ENCODE assay signal across 12 cellular contexts in genomic region chrX:2829469-2830246, GRCh38. TPM values are rescaled to one million over a fixed set of nuclear protein-coding genes. Genes with fewer than 3 reads are reported as not detected.
DNase-seq lines count a peak whose midpoint lies in the region; ATAC-seq, FAIRE-seq and TF ChIP-seq lines count a peak whose summit lies in the region.
"Had no signal": no experiment of that assay in that cellular context is flagged by ENCODE, and none has a peak within 500 bp of the region (broad histone marks: within the 10 kb centered on the region; RNA-seq: fewer than 3 reads in every experiment).

No MANE protein-coding gene starts in this region.

- H3K27me3 Mint-ChIP-seq in brain: no peaks in the 10 kb centered on the region
- peaks cover 46% of the 10 kb centered on the region for H3K27me3 Mint-ChIP-seq in activated T-cell treated with anti-CD3 and anti-CD28 coated beads, Interleukin-2, amount 50 U/mL, for 24 hours

- TF ChIP-seq CTCF in brain (conservative IDR thresholded peaks at IDR 0.05) (no peak), HepG2 (CRISPR knock-in tag; IDR thresholded peaks at IDR 0.05) (no peak)

- H3K27ac Mint-ChIP-seq in brain: no peak overlapping the region
- H3K27ac Mint-ChIP-seq in activated T-cell treated with anti-CD3 and anti-CD28 coated beads, Interleukin-2, amount 50 U/mL, for 24 hours: no peak overlapping the region
- H3K27ac Mint-ChIP-seq: activated naive CD8-positive, alpha-beta T cell had no signal

- peak overlapping the region; percentile 46 for H3K4me3 ChIP-seq in HAP-1
- peak overlapping the region; percentile 40 to 70 (median 68); a peak in 5 of 6 replicates for H3K4me3 ChIP-seq in HepG2 (replicated peaks in 1 of 3; ENCODE audit: insufficient read depth in 1 of 3, low read depth in 2 of 3, low read length in 3 of 3)
- peak overlapping the region; percentile 52 to 79 (median 67) for H3K4me3 ChIP-seq in subcutaneous abdominal adipose tissue (ENCODE audit: low read depth in 1 of 5, low read length in 5 of 5)

- H3K27ac ChIP-seq in HepG2 (ENCODE audit: extremely low read length, insufficient read depth, low read length) (peak overlapping the region; percentile 40), subcutaneous abdominal adipose tissue (ENCODE audit: low read depth, low read length) (peak overlapping the region; percentile 63)

- H3K4me3 Mint-ChIP-seq in brain: peak overlapping the region in 4 of 5 experiments; percentile 36 to 74 (median 71)
- no peak overlapping the region for H3K4me3 Mint-ChIP-seq in activated T-cell treated with anti-CD3 and anti-CD28 coated beads, Interleukin-2, amount 50 U/mL, for 24 hours
- H3K4me3 Mint-ChIP-seq: activated naive CD8-positive, alpha-beta T cell had no signal

- H2AFZ ChIP-seq in HepG2 (ENCODE audit: low read length): no peak overlapping the region

- no peak for TF ChIP-seq POLR2A in HepG2 (IDR thresholded peaks at IDR 0.05; ENCODE audit: insufficient read depth in 1 of 2, low read depth in 2 of 2, low read length in 2 of 2)

- intact Hi-C loops in HepG2 (cut with micrococcal nuclease; ENCODE audit: unreplicated experiment): no loop called here

- peaks cover 36% of the 10 kb centered on the region for H3K36me3 Mint-ChIP-seq in brain
- no peaks in the 10 kb centered on the region for H3K36me3 Mint-ChIP-seq in activated T-cell treated with anti-CD3 and anti-CD28 coated beads, Interleukin-2, amount 50 U/mL, for 24 hours (ENCODE audit: low read depth)
- H3K36me3 Mint-ChIP-seq: activated naive CD8-positive, alpha-beta T cell had no signal

- no peak for TF ChIP-seq RAD21 in HepG2 (CRISPR knock-in tag; IDR thresholded peaks at IDR 0.05)

- BruUV-seq in HepG2 (replicated peaks; lab: Mats Ljungman, UMichigan): no TSS peak

- WGBS in HepG2 (ENCODE audit: low lambda C conversion rate): no CpG with 5 or more reads among the region's 62 CpGs

- peaks cover 20% of the 10 kb centered on the region for H3K4me1 Mint-ChIP-seq in brain
- H3K4me1 Mint-ChIP-seq in activated T-cell treated with anti-CD3 and anti-CD28 coated beads, Interleukin-2, amount 50 U/mL, for 24 hours (ENCODE audit: low read depth): no peaks in the 10 kb centered on the region

- H4K20me1 ChIP-seq in HepG2 (ENCODE audit: insufficient read depth, low read length): no peaks in the 10 kb centered on the region

- in situ Hi-C loops in HAP-1 (cut with MboI; ENCODE audit: low sequenced_read_pairs): loop anchor here (10.0 kb wide), 2 partner anchors 185 to 1175 kb away; no protein-coding TSS in a partner anchor
- in situ Hi-C loops in HepG2 (cut with HindIII; ENCODE audit: extremely low pct_ligation_motif_present, low pct_unique_long_range_greater_than_20kb): no loop called here

- H3K27me3 ChIP-seq in HAP-1 (ENCODE audit: low read depth) (no peaks in the 10 kb centered on the region), HepG2 (ENCODE audit: control insufficient read depth in 1 of 2, insufficient read depth in 2 of 2, low read length in 2 of 2) (no peaks in the 10 kb centered on the region), subcutaneous abdominal adipose tissue (ENCODE audit: control insufficient read depth in 5 of 5, insufficient read depth in 4 of 5, low read length in 5 of 5) (peaks cover 0 to 24% (median 0%) of the 10 kb centered on the region in 5 donors)

- H3K9me3 ChIP-seq in HAP-1: no peaks in the 10 kb centered on the region
- H3K9me3 ChIP-seq in HepG2 (ENCODE audit: low read length): no peaks in the 10 kb centered on the region
- H3K9me3 ChIP-seq in subcutaneous abdominal adipose tissue (ENCODE audit: control insufficient read depth in 5 of 5, low read length in 5 of 5): no peaks in the 10 kb centered on the region

- DNase-seq in HAP-1 (ENCODE audit: low spot score in 2 of 2) (no peak), HepG2 (ENCODE audit: low spot score) (no peak), HT-29 (ENCODE audit: low spot score) (no peak), COLO668 (lab: John Stamatoyannopoulos, UW; ENCODE audit: unreplicated experiment) (no peak)
- no peak for DNase-seq in activated T-cell treated with anti-CD3 and anti-CD28 coated beads, Interleukin-2, amount 50 U/mL, for 24 hours
- DNase-seq: activated CD4-positive, alpha-beta T cell treated with anti-CD3 and anti-CD28 coated beads, Interleukin-2, amount 50 U/mL, for 4 hours; NCI-H510A treated with DMSO at 0.1 percent for 48 hours had no signal

- no peaks in the 10 kb centered on the region for H3K9me3 Mint-ChIP-seq in brain
- H3K9me3 Mint-ChIP-seq in activated T-cell treated with anti-CD3 and anti-CD28 coated beads, Interleukin-2, amount 50 U/mL, for 24 hours: no peaks in the 10 kb centered on the region

- H3K4me2 ChIP-seq in HepG2 (ENCODE audit: low read depth, low read length): peak overlapping the region; percentile 60

- H3K9ac ChIP-seq in HepG2 (ENCODE audit: insufficient read depth, low read depth, low read length): peak overlapping the region; percentile 39
- peak overlapping the region in 4 of 5 donors; percentile 30 to 77 (median 48) for H3K9ac ChIP-seq in subcutaneous abdominal adipose tissue (ENCODE audit: low read length in 5 of 5)

- H3K36me3 ChIP-seq in HAP-1 (replicated peaks): no peaks in the 10 kb centered on the region; the same call in 1 of the 2 replicates
- H3K36me3 ChIP-seq in HepG2 (replicated peaks in 1 of 2; ENCODE audit: control insufficient read depth in 1 of 2, insufficient read depth in 2 of 2, low read length in 2 of 2): no peaks in the 10 kb centered on the region; a peak in 1 of 5 replicates
- peaks cover 0 to 5% (median 0%) of the 10 kb centered on the region in 5 donors for H3K36me3 ChIP-seq in subcutaneous abdominal adipose tissue (ENCODE audit: control insufficient read depth in 5 of 5, insufficient read depth in 5 of 5, low read length in 5 of 5)

- TF ChIP-seq EP300 in HepG2 (IDR thresholded peaks at IDR 0.05; ENCODE audit: low read depth in 2 of 2, low read length in 2 of 2): no peak
- TF ChIP-seq EP300 in HepG2 (CRISPR knock-in tag; IDR thresholded peaks at IDR 0.05; ENCODE audit: borderline replicate concordance): no peak

- POLR2A ChIA-PET in HepG2 (lab: Yijun Ruan, JAX): no interaction called here

- H3K4me1 ChIP-seq in HAP-1: no peaks in the 10 kb centered on the region
- H3K4me1 ChIP-seq in HepG2 (ENCODE audit: insufficient read depth, low read length): peaks cover 32% of the 10 kb centered on the region
- H3K4me1 ChIP-seq in subcutaneous abdominal adipose tissue (ENCODE audit: control insufficient read depth in 5 of 5, insufficient read depth in 5 of 5, low read length in 5 of 5): peaks cover 0 to 67% (median 48%) of the 10 kb centered on the region in 5 donors

- H3K79me2 ChIP-seq in HepG2 (ENCODE audit: insufficient read depth, low read length): no peaks in the 10 kb centered on the region

- no peak for FAIRE-seq in HepG2 (lab: Jason Lieb, UNC)
- FAIRE-seq: endometrium had no signal

- peak; percentile 8; the same call in 2 of the 3 replicates for ATAC-seq in HepG2
- no peak for ATAC-seq in GM19324 (IDR thresholded peaks at IDR 0.05; ENCODE audit: low FRiP score, unreplicated experiment)

- CTCF ChIA-PET in HepG2 (lab: Yijun Ruan, JAX; ENCODE audit: low intra/inter-chr PET ratio, low total read pairs): no interaction called here

TF ChIP-seq in HepG2, 621 proteins besides CTCF, POLR2A, EP300 and RAD21 (continues in another document):
- TF ChIP-seq ZNF883 (CRISPR knock-in tag; IDR thresholded peaks at IDR 0.05; ENCODE audit: not compliant biosample characterization) (no peak), RBFOX2 (IDR thresholded peaks at IDR 0.05; ENCODE audit: low read depth, low read length) (0 out of 2 replicates have a peak, but pooled peaks have one; percentile 16), THAP11 (CRISPR knock-in tag; IDR thresholded peaks at IDR 0.05) (no peak), ZNF781 (CRISPR knock-in tag; IDR thresholded peaks at IDR 0.05; ENCODE audit: borderline replicate concordance, not compliant biosample characterization) (no peak), KDM3A (CRISPR knock-in tag; IDR thresholded peaks at IDR 0.05; ENCODE audit: low read depth) (no peak), ZNF24 (IDR thresholded peaks at IDR 0.05) (no peak)

RNA-seq across cellular contexts. Expression of gene GYG2, which starts 0.9 kb away (rescaled TPM):
- polyA plus RNA-seq in brain (ENCODE audit: insufficient read depth, low read depth, low replicate concordance) (6.1 TPM), HepG2 (2011; rRNA removed) (19.8 and 20.0 TPM in 2 replicates)
- total RNA-seq in HepG2 (2016; rRNA removed; fragmentation: Illumina TruSeq; extraction: Trizol): 24.3 and 31.7 TPM in 2 replicates
- total RNA-seq in HepG2 (2016; cell fraction: cytosol; rRNA removed; fragmentation: Illumina TruSeq; extraction: Trizol; ENCODE audit: low read depth): 6.7 and 8.4 TPM in 2 replicates
- total RNA-seq in HepG2 (2016; cell fraction: insoluble cytoplasmic fraction; rRNA removed; fragmentation: Illumina TruSeq; extraction: Trizol): 22.5 and 30.3 TPM in 2 replicates
- total RNA-seq in HepG2 (2016; cell fraction: membrane; rRNA removed; fragmentation: Illumina TruSeq; extraction: Trizol): 22.4 and 23.0 TPM in 2 replicates
- total RNA-seq in HepG2 (2016; cell fraction: nucleus; rRNA removed; fragmentation: Illumina TruSeq; extraction: Trizol): 16.0 and 17.3 TPM in 2 replicates
- polyA plus RNA-seq in HepG2 (2011; cell fraction: cytosol; rRNA removed): 16.9 and 19.2 TPM in 2 replicates
- polyA plus RNA-seq in HepG2 (2011; cell fraction: nucleus; rRNA removed): 14.1 and 16.8 TPM in 2 replicates
- 11.2 and 14.3 TPM in 2 replicates for polyA plus RNA-seq in HepG2 (2012)
- 6.2 and 7.5 TPM in 2 replicates for polyA plus RNA-seq in HepG2 (2016; cell fraction: cytosol; fragmentation: Illumina TruSeq; extraction: Trizol; ENCODE audit: low read depth)
- polyA plus RNA-seq in HepG2 (2016; cell fraction: insoluble cytoplasmic fraction; fragmentation: Illumina TruSeq; extraction: Trizol; ENCODE audit: low read depth): 37.0 and 37.2 TPM in 2 replicates
- 16.2 and 16.5 TPM in 2 replicates for polyA plus RNA-seq in HepG2 (2016; cell fraction: membrane; fragmentation: Illumina TruSeq; extraction: Trizol; ENCODE audit: low read depth)
- polyA plus RNA-seq in HepG2 (2016; cell fraction: nucleus; fragmentation: Illumina TruSeq; extraction: Trizol; ENCODE audit: insufficient read depth, low read depth): 34.6 and 35.1 TPM in 2 replicates
- polyA minus RNA-seq in HepG2 (2011; rRNA and poly(A)+ RNA removed; ENCODE audit: low replicate concordance): 64.2 TPM in 1 of 2 replicates, not detected in the other
- polyA minus RNA-seq in HepG2 (2011; cell fraction: cytosol; rRNA and poly(A)+ RNA removed): 19.9 and 20.0 TPM in 2 replicates
- polyA minus RNA-seq in HepG2 (2011; cell fraction: nucleus; rRNA and poly(A)+ RNA removed): 8.0 and 12.1 TPM in 2 replicates
- total RNA-seq in HT-29 (2014; rRNA removed; shearing (Covaris generic)): 0.29 TPM in 1 of 2 replicates, not detected in the other
